10 cellular contexts compared by ENCODE assay signal in the genomic region with DNA sequence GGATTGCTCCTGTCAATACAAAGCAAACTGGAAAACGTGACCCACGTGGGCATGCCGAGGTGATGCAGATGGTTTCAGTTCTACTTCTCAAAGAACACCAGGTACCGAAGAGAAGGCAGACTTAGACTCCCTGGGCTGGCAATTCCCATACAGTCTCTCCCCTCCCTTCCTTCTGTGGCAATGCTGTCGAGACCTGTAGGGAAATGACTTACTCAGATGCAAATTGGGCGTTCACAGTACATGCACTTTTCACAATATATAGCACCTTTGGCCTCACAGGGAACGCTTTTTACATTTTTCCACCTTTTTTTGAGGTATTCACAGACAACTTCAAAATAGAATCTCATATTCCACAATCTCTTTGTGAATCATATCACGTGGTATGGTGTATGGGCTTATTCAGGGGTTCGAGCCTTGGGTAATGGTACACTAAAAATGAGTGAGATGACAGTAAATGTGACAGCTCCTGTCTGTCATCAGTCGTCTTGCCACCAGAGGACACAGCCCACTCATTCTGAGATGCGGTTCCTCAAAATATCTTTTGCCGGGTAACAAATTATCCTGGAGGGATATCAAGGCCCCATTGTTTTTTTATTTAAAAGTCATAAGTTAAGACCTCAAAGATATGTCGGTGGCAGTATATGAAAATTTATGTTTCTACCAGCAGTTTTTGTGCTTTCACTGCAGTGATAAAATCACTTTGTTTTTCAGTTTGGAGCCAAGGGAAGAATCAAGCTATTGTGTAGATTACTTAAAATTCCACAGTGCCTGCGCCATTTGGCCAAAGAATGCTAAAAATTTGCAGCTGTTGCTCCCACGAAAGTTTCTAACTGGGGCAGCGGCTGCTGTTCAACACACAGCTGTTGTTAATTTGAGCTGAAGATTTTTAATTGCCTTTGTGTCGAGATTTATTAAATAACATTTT.
DNase-seq lines count a peak whose midpoint lies in the region; ATAC-seq, FAIRE-seq and TF ChIP-seq lines count a peak whose summit lies in the region.
"Had no signal": no experiment of that assay in that cellular context is flagged by ENCODE, and none has a peak within 500 bp of the region (broad histone marks: within the 10 kb centered on the region; RNA-seq: fewer than 3 reads in every experiment).

No MANE protein-coding gene starts in this region.

- peak overlapping the region; percentile 83 for H2AK9ac ChIP-seq in IMR-90 (replicated peaks; ENCODE audit: low read depth, low read length, poor library complexity)

- H3K27ac ChIP-seq in IMR-90 (ENCODE audit: insufficient read depth, low read length) (peak overlapping the region; percentile 98), layer of hippocampus (ENCODE audit: low read depth, low read length) (peak overlapping the region; percentile 92), tibial artery (peak overlapping the region; percentile 22 to 36), small intestine (ENCODE audit: low read depth in 1 of 2, low read length in 1 of 2) (no peak overlapping the region)

- peak overlapping the region; percentile 100 for H4K5ac ChIP-seq in IMR-90 (ENCODE audit: low read depth, low read length)

- H3K9ac ChIP-seq in IMR-90 (ENCODE audit: low read depth, low read length), result peak overlapping the region; percentile 80

- H3K4me3 ChIP-seq in IMR-90 (ENCODE audit: insufficient read depth, low read depth, low read length) (no peak overlapping the region), tibial artery (no peak overlapping the region), small intestine (ENCODE audit: low read depth in 1 of 2, low read length in 2 of 2) (no peak overlapping the region)

- DNase-seq in IMR-90, result peak; percentile 86
- peak; percentile 59 to 72 for DNase-seq in dermis microvascular lymphatic vessel endothelial cell (ENCODE audit: low read depth in 2 of 2)
- no peak for DNase-seq in tibial artery
- no peak for DNase-seq in small intestine
- no peak for DNase-seq in activated naive CD4-positive, alpha-beta T cell treated with Interleukin-2 at 50 U/mL for 16 hours
- no peak for DNase-seq in central memory CD4-positive, alpha-beta T cell
- DNase-seq: NK-92 treated with Interleukin-12 subunit alpha and Interleukin-12 subunit beta, amount 100 ng/mL, for 24 hours had no signal

- dilution Hi-C loops in IMR-90 (cut with HindIII; ENCODE audit: low sequenced_read_pairs, unreplicated experiment), result no loop called here

- intact Hi-C loops in IMR-90 (cut with micrococcal nuclease), result loop anchor here (2.0 kb wide), 1 partner anchor 143 kb away; no protein-coding TSS in a partner anchor
- intact Hi-C loops in tibial artery (cut with DNase I; ENCODE audit: low total_unique reads), result no loop called here

- H3K36me3 ChIP-seq in IMR-90 (ENCODE audit: control insufficient read depth, insufficient read depth, low read length) (no peaks in the 10 kb centered on the region), tibial artery (no peaks in the 10 kb centered on the region), small intestine (ENCODE audit: control insufficient read depth in 2 of 2, insufficient read depth in 2 of 2, low read length in 2 of 2) (no peaks in the 10 kb centered on the region)

- CTCF ChIA-PET in IMR-90 (lab: Yijun Ruan, JAX), result interaction anchor here (0.6 to 1.2 kb wide), 4 partner anchors 19 to 219 kb away, joined by 3 to 4 read pairs (median 3); no protein-coding TSS in a partner anchor

- 85% methylated on average over 5 of the region's 17 CpGs; no CpG with 5 or more reads in 1 of the 2 experiments for WGBS in IMR-90 (ENCODE audit: extremely low coverage in 2 of 2, insufficient read length in 1 of 2), 2 experiments
- WGBS in small intestine, 3 donors, result 63 to 77% (median 69%) methylated on average over 17 of the region's 17 CpGs

- peak overlapping the region; percentile 99 for H3K56ac ChIP-seq in IMR-90 (ENCODE audit: extremely low read depth, insufficient read depth, low read length)

- peak overlapping the region; percentile 99 for H3K14ac ChIP-seq in IMR-90 (replicated peaks; ENCODE audit: low read depth, low read length)

- peaks cover 2% of the 10 kb centered on the region; the same call in 1 of the 2 replicates for H3K9me3 ChIP-seq in IMR-90 (ENCODE audit: control insufficient read depth, insufficient read depth, low read length)
- peaks cover 0 to 12% (median 5%) of the 10 kb centered on the region in 3 donors for H3K9me3 ChIP-seq in tibial artery
- H3K9me3 ChIP-seq in small intestine (ENCODE audit: control insufficient read depth, low read depth), result no peaks in the 10 kb centered on the region

- peak overlapping the region; percentile 98 for H2BK15ac ChIP-seq in IMR-90 (ENCODE audit: low read depth, low read length)

- H3K23ac ChIP-seq in IMR-90 (ENCODE audit: low read depth, low read length), result peak overlapping the region; percentile 98

- no peaks in the 10 kb centered on the region for H3K27me3 ChIP-seq in IMR-90 (ENCODE audit: control insufficient read depth, insufficient read depth, low read length)
- no peaks in the 10 kb centered on the region for H3K27me3 ChIP-seq in layer of hippocampus (ENCODE audit: control insufficient read depth, insufficient read depth, low read length)
- H3K27me3 ChIP-seq in tibial artery, result no peaks in the 10 kb centered on the region
- no peaks in the 10 kb centered on the region for H3K27me3 ChIP-seq in small intestine (ENCODE audit: control insufficient read depth in 2 of 2, insufficient read depth in 2 of 2, low read length in 2 of 2)

- peak; percentile 40 for ATAC-seq in IMR-90 (ENCODE audit: low read depth)
- no peak for ATAC-seq in HG02973 (IDR thresholded peaks at IDR 0.05; ENCODE audit: unreplicated experiment)

- FAIRE-seq in small intestine (lab: Jason Lieb, UNC), result no peak
- FAIRE-seq: islet of Langerhans had no signal

- peaks cover 4 to 50% of the 10 kb centered on the region in 2 experiments; a peak in 3 of 4 replicates for H3K79me1 ChIP-seq in IMR-90 (ENCODE audit: low read depth in 1 of 2, low read length in 2 of 2)

- H2AK5ac ChIP-seq in IMR-90 (ENCODE audit: low read depth, low read length), result peak overlapping the region; percentile 99

- H2AFZ ChIP-seq in IMR-90 (replicated peaks; ENCODE audit: low read length, poor library complexity), result peak overlapping the region; percentile 64

- H4K8ac ChIP-seq in IMR-90 (ENCODE audit: low read depth in 2 of 2, low read length in 2 of 2), result peak overlapping the region; percentile 96 to 99

- H3K4me2 ChIP-seq in IMR-90 (ENCODE audit: low read depth, low read length), result peak overlapping the region; percentile 59

- TF ChIP-seq POLR2A in IMR-90 (IDR thresholded peaks at IDR 0.05; ENCODE audit: low read depth, low read length), result no peak

- peak overlapping the region; percentile 100 for H4K91ac ChIP-seq in IMR-90 (ENCODE audit: insufficient read depth, low read depth, low read length)

- H4K20me1 ChIP-seq in IMR-90 (ENCODE audit: insufficient read depth, low read length), result no peaks in the 10 kb centered on the region

- TF ChIP-seq RAD21 in IMR-90 (IDR thresholded peaks at IDR 0.05; ENCODE audit: low read length), result no peak

- TF ChIP-seq CTCF in IMR-90 (conservative IDR thresholded peaks at IDR 0.05; ENCODE audit: low read depth, low read length) (no peak), tibial artery (IDR thresholded peaks at IDR 0.05) (no peak)

- H3K4ac ChIP-seq in IMR-90 (ENCODE audit: low read depth, low read length), result peak overlapping the region; percentile 100

- H2BK120ac ChIP-seq in IMR-90 (ENCODE audit: low read depth, low read length), result peak overlapping the region; percentile 100

- H3K18ac ChIP-seq in IMR-90 (ENCODE audit: low read depth, low read length), result peak overlapping the region; percentile 99

- H2BK5ac ChIP-seq in IMR-90 (ENCODE audit: low read depth, low read length, poor library complexity, severe bottlenecking), result peak overlapping the region; percentile 99

- no TSS peak for BruUV-seq in IMR-90 (replicated peaks; lab: Mats Ljungman, UMichigan)

- in situ Hi-C loops in IMR-90 (cut with MboI; ENCODE audit: low sequenced_read_pairs), result no loop called here

- POLR2A ChIA-PET in IMR-90 (lab: Charles Lee; ENCODE audit: unreplicated experiment), result interaction anchor here (0.6 to 0.9 kb wide), 3 partner anchors 22 to 1150 kb away, joined by 3 to 5 read pairs (median 3); no protein-coding TSS in a partner anchor

- H2BK20ac ChIP-seq in IMR-90 (ENCODE audit: low read depth, low read length), result peak overlapping the region; percentile 100

- H3K4me1 ChIP-seq in IMR-90 (ENCODE audit: control insufficient read depth, insufficient read depth, low read length), result peaks cover 28% of the 10 kb centered on the region
- H3K4me1 ChIP-seq in tibial artery, result peaks cover 0 to 24% (median 14%) of the 10 kb centered on the region in 4 donors
- no peaks in the 10 kb centered on the region for H3K4me1 ChIP-seq in small intestine (ENCODE audit: control insufficient read depth in 2 of 2, insufficient read depth in 1 of 2, low read depth in 1 of 2, low read length in 1 of 2)

- H3K9me1 ChIP-seq in IMR-90 (ENCODE audit: insufficient read depth, low read length), result peaks cover 9% of the 10 kb centered on the region

TF ChIP-seq in IMR-90, 13 proteins besides CTCF, POLR2A, EP300 and RAD21:
- TF ChIP-seq MAFK (IDR thresholded peaks at IDR 0.05; ENCODE audit: low read depth, low read length), result no peak
- TF ChIP-seq, protein P1, sequence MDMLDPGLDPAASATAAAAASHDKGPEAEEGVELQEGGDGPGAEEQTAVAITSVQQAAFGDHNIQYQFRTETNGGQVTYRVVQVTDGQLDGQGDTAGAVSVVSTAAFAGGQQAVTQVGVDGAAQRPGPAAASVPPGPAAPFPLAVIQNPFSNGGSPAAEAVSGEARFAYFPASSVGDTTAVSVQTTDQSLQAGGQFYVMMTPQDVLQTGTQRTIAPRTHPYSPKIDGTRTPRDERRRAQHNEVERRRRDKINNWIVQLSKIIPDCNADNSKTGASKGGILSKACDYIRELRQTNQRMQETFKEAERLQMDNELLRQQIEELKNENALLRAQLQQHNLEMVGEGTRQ (IDR thresholded peaks at IDR 0.05; ENCODE audit: low read depth, low read length), result 0 out of 2 replicates have a peak, but pooled peaks have one; percentile 22

Comparison
In these comparisons a context has a peak if more than half of its experiments do, and no peak if none do; other contexts are left out.
1. DNase-seq: peak in IMR-90 (single experiment) and dermis microvascular lymphatic vessel endothelial cell (2 of 2); none in tibial artery (0 of 2), small intestine (single experiment), activated naive CD4-positive, alpha-beta T cell treated with Interleukin-2 at 50 U/mL for 16 hours (single experiment) and central memory CD4-positive, alpha-beta T cell (single experiment).
2. H3K27ac ChIP-seq: peak in IMR-90 (single experiment), layer of hippocampus (single experiment) and tibial artery (2 of 2); none in small intestine (0 of 2).